8 cellular contexts compared by ENCODE assay signal in genomic region chrX:143664302-143664701, GRCh38. TPM values are rescaled to one million over a fixed set of nuclear protein-coding genes. Genes with fewer than 3 reads are reported as not detected.
DNase-seq lines count a peak whose midpoint lies in the region; ATAC-seq, FAIRE-seq and TF ChIP-seq lines count a peak whose summit lies in the region.

No MANE protein-coding gene starts in this region.

- peak; percentile 49; the same call in 1 of the 3 replicates for ATAC-seq in SK-N-SH treated with all-trans-retinoic acid at 6 μM for 48 hours
- ATAC-seq in HG02759 (IDR thresholded peaks at IDR 0.05; ENCODE audit: unreplicated experiment) = no peak
- ATAC-seq in GM21717 (IDR thresholded peaks at IDR 0.05; ENCODE audit: unreplicated experiment) = no peak

- H3K9me3 ChIP-seq in GM23248 (ENCODE audit: low read depth) (no peaks in the 10 kb centered on the region), kidney (ENCODE audit: control insufficient read depth in 1 of 2, low read length in 2 of 2) (no peaks in the 10 kb centered on the region)

- H3K79me2 ChIP-seq in GM23248 (ENCODE audit: insufficient read depth) = no peaks in the 10 kb centered on the region

- H3K4me2 ChIP-seq in GM23248 (ENCODE audit: unreplicated experiment) = no peak overlapping the region

- H3F3A ChIP-seq in GM23248 (ENCODE audit: insufficient read depth) = no peaks in the 10 kb centered on the region

- peak; percentile 37 for DNase-seq in GM23248
- no peak for DNase-seq in kidney
- DNase-seq in NCI-H1930 (lab: John Stamatoyannopoulos, UW) = no peak
- DNase-seq in activated CD4-positive, CD25-positive, alpha-beta regulatory T cell treated with anti-CD3 and anti-CD28 coated beads, Interleukin-2, amount 50 U/mL, for 72 hours = no peak

- intact Hi-C loops in kidney (cut with DNase I) = no loop called here

- no peak overlapping the region for H3K4me3 ChIP-seq in GM23248
- H3K4me3 ChIP-seq in kidney (ENCODE audit: low read length in 2 of 2) = no peak overlapping the region

- TF ChIP-seq CTCF in C4-2B (conservative IDR thresholded peaks at IDR 0.05) = peak; percentile 68
- TF ChIP-seq CTCF in kidney (IDR thresholded peaks at IDR 0.05; ENCODE audit: borderline replicate concordance, extremely low read depth, insufficient read depth) = peak; percentile 24

- H3K27ac ChIP-seq in C4-2B = no peak overlapping the region
- no peak overlapping the region for H3K27ac ChIP-seq in GM23248
- no peak overlapping the region for H3K27ac ChIP-seq in kidney (ENCODE audit: low read depth in 2 of 2, low read length in 2 of 2)

- no peak overlapping the region for H3K9ac ChIP-seq in GM23248
- H3K9ac ChIP-seq in kidney (ENCODE audit: low read length in 2 of 2) = no peak overlapping the region

- H4K20me1 ChIP-seq in GM23248 (ENCODE audit: insufficient read depth) = no peaks in the 10 kb centered on the region

- H3K9me2 ChIP-seq in GM23248 (ENCODE audit: insufficient read depth) = no peaks in the 10 kb centered on the region

- H3K36me3 ChIP-seq in GM23248 (ENCODE audit: low read depth) = no peaks in the 10 kb centered on the region
- H3K36me3 ChIP-seq in kidney (ENCODE audit: control insufficient read depth in 1 of 2, insufficient read depth in 2 of 2, low read length in 2 of 2) = no peaks in the 10 kb centered on the region

- in situ Hi-C loops in GM23248 (cut with MboI) = no loop called here

- H3K4me1 ChIP-seq in GM23248 (ENCODE audit: insufficient read depth) (no peaks in the 10 kb centered on the region), kidney (ENCODE audit: control insufficient read depth in 1 of 2, insufficient read depth in 1 of 2, low read depth in 1 of 2, low read length in 2 of 2) (no peaks in the 10 kb centered on the region)

- no peak overlapping the region for H2AFZ ChIP-seq in GM23248

- no peaks in the 10 kb centered on the region for H3K27me3 ChIP-seq in GM23248 (replicated peaks; ENCODE audit: insufficient read depth)

- peak; percentile 99 for FAIRE-seq in kidney (lab: Jason Lieb, UNC)

- WGBS in GM23248 (ENCODE audit: low coverage in 1 of 2, low lambda C conversion rate in 2 of 2, missing lambda C conversion rate in 2 of 2), 2 experiments = 18 to 19% methylated on average over 5 of the region's 5 CpGs

TF ChIP-seq in SK-N-SH treated with all-trans-retinoic acid at 6 μM for 48 hours, 23 proteins besides CTCF, POLR2A, EP300 and RAD21:
- no peak for TF ChIP-seq SNAI2 (CRISPR knock-in tag; IDR thresholded peaks at IDR 0.05)
- no peak for TF ChIP-seq TSHZ2 (CRISPR knock-in tag; IDR thresholded peaks at IDR 0.05)
- no peak for TF ChIP-seq TOX (CRISPR knock-in tag; IDR thresholded peaks at IDR 0.05; ENCODE audit: borderline replicate concordance)
- no peak for TF ChIP-seq BACH2 (CRISPR knock-in tag; IDR thresholded peaks at IDR 0.05; ENCODE audit: borderline replicate concordance)
- no peak for TF ChIP-seq CREB5 (CRISPR knock-in tag; IDR thresholded peaks at IDR 0.05; ENCODE audit: low read depth)
- TF ChIP-seq CSRNP3 (CRISPR knock-in tag; IDR thresholded peaks at IDR 0.05) = no peak
- TF ChIP-seq ZNF70 (CRISPR knock-in tag; IDR thresholded peaks at IDR 0.05) = no peak
- no peak for TF ChIP-seq ZFP3 (CRISPR knock-in tag; IDR thresholded peaks at IDR 0.05)
- TF ChIP-seq ESRRG (CRISPR knock-in tag; IDR thresholded peaks at IDR 0.05) = no peak
- no peak for TF ChIP-seq ZNF565 (CRISPR knock-in tag; conservative IDR thresholded peaks at IDR 0.05; ENCODE audit: low read depth)
- no peak for TF ChIP-seq PATZ1 (CRISPR knock-in tag; IDR thresholded peaks at IDR 0.05; ENCODE audit: borderline replicate concordance)
- no peak for TF ChIP-seq PPARA (CRISPR knock-in tag; IDR thresholded peaks at IDR 0.05; ENCODE audit: borderline replicate concordance)
- no peak for TF ChIP-seq ZFP30 (CRISPR knock-in tag; IDR thresholded peaks at IDR 0.05)
- TF ChIP-seq ISL1 (CRISPR knock-in tag; IDR thresholded peaks at IDR 0.05) = no peak

RNA-seq across cellular contexts. Expression of gene SLITRK4, which starts 28.4 kb away (rescaled TPM):
- total RNA-seq in GM23248 (2014; rRNA removed; shearing (Covaris generic)) = not detected in 2 replicates
- polyA plus RNA-seq in GM23248 (2016; fragmentation: Nextera tagmentation; extraction: Ambion mirVana) = not detected in 2 replicates
- 6.0 TPM for total RNA-seq in kidney
- 2.8 TPM for polyA plus RNA-seq in kidney (ENCODE audit: insufficient read depth, low read depth, low replicate concordance)

RNA-seq across cellular contexts. Expression of gene SPANXN2, which starts 56.2 kb away (rescaled TPM):
- total RNA-seq in GM23248 (2014; rRNA removed; shearing (Covaris generic)) = not detected in 2 replicates
- polyA plus RNA-seq in GM23248 (2016; fragmentation: Nextera tagmentation; extraction: Ambion mirVana) (not detected in 2 replicates), kidney (ENCODE audit: insufficient read depth, low read depth, low replicate concordance) (not detected)
- total RNA-seq in kidney = not detected
